ENCODE assay signal across 2 cellular contexts in the genomic region with DNA sequence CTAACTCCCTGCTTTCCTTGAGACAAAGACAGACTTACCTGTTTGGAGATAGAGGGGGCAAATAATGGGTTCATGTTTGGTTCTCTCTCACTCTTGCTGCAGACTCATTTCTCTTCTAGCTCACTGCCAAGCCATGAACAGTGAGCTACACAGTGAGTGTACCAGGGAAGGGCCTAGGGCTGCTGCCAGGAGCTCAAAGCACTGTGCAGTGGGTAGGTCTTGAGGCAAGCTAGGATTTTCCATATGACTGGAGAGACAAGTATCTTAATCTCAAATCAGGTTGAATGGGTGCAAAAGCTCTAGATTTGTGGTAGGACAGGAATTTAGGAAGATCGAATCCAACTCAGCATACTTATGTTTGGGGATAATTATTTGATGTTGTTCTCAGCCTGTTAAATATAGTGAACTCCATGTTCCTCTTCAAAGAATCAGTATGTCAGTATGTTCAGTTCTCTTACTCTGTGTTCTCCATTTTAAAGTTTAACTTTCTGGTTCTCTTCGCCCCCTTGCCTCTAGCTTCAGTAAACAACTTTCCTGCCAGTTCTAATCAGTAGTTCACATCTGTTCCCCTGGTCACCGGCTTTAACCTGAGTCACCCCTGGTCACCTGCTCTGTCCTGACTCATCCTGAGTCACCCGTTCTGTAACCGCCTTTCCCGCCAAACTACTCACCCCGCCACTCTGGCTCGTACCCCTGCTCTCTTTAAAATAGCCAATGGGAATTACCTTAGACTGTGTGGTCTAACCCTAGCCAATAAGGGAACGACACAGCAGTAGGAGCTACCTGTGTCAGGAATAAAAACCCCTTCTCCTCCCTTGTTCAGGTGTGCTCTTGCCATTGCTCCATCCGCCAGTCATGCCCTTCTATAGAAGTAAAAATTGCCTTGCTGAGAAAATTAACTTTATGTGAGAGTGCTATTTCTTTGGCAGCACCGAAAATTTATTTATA.
TF ChIP-seq lines count a peak whose summit lies in the region.

No MANE protein-coding gene starts in this region.

TF ChIP-seq in K562, 482 proteins besides CTCF, POLR2A, EP300 and RAD21 (continues in another document):
- TF ChIP-seq CREB1 (IDR thresholded peaks at IDR 0.05) (no peak), CREB1 (CRISPR knock-in tag; IDR thresholded peaks at IDR 0.05) (no peak), ATF1 (CRISPR knock-in tag; IDR thresholded peaks at IDR 0.05) (no peak), ATF1 (tag; IDR thresholded peaks at IDR 0.05) (peak; percentile 32; the same call in 1 of the 2 replicates), ARID1B (IDR thresholded peaks at IDR 0.05) (peak; percentile 94), TSHZ1 (CRISPR knock-in tag; IDR thresholded peaks at IDR 0.05) (no peak), TCFL5 (CRISPR knock-in tag; conservative IDR thresholded peaks at IDR 0.05) (no peak), GTF2A2 (tag; IDR thresholded peaks at IDR 0.05) (peak; percentile 45; the same call in 1 of the 2 replicates), NBN (IDR thresholded peaks at IDR 0.05; ENCODE audit: low read depth) (peak; percentile 29; the same call in 1 of the 2 replicates), NFIC (IDR thresholded peaks at IDR 0.05) (0 out of 2 replicates have a peak, but pooled peaks have one; percentile 33), BHLHE40 (IDR thresholded peaks at IDR 0.05; ENCODE audit: low read length) (peak; percentile 82), RAD51 (IDR thresholded peaks at IDR 0.05; ENCODE audit: borderline replicate concordance, low read depth) (0 out of 2 replicates have a peak, but pooled peaks have one; percentile 35), SMARCC2 (IDR thresholded peaks at IDR 0.05; ENCODE audit: low read depth) (peak; percentile 75; the same call in 1 of the 2 replicates), MYBL2 (IDR thresholded peaks at IDR 0.05; ENCODE audit: low read depth) (peak; percentile 92), MYBL2 (CRISPR knock-in tag; IDR thresholded peaks at IDR 0.05; ENCODE audit: borderline replicate concordance) (no peak), MTA2 (IDR thresholded peaks at IDR 0.05; ENCODE audit: low read depth) (0 out of 2 replicates have a peak, but pooled peaks have one; percentile 41), PTTG1 (tag; IDR thresholded peaks at IDR 0.05; ENCODE audit: low read depth) (0 out of 2 replicates have a peak, but pooled peaks have one; percentile 19), ZBTB9 (CRISPR knock-in tag; IDR thresholded peaks at IDR 0.05) (no peak), POLR3A (IDR thresholded peaks at IDR 0.05; ENCODE audit: borderline replicate concordance, extremely low read depth, insufficient read depth, insufficient read length) (no peak)
- TF ChIP-seq, protein P1, sequence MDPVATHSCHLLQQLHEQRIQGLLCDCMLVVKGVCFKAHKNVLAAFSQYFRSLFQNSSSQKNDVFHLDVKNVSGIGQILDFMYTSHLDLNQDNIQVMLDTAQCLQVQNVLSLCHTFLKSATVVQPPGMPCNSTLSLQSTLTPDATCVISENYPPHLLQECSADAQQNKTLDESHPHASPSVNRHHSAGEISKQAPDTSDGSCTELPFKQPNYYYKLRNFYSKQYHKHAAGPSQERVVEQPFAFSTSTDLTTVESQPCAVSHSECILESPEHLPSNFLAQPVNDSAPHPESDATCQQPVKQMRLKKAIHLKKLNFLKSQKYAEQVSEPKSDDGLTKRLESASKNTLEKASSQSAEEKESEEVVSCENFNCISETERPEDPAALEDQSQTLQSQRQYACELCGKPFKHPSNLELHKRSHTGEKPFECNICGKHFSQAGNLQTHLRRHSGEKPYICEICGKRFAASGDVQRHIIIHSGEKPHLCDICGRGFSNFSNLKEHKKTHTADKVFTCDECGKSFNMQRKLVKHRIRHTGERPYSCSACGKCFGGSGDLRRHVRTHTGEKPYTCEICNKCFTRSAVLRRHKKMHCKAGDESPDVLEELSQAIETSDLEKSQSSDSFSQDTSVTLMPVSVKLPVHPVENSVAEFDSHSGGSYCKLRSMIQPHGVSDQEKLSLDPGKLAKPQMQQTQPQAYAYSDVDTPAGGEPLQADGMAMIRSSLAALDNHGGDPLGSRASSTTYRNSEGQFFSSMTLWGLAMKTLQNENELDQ (CRISPR knock-in tag; IDR thresholded peaks at IDR 0.05; ENCODE audit: borderline replicate concordance) = no peak
- TF ChIP-seq, protein P2, sequence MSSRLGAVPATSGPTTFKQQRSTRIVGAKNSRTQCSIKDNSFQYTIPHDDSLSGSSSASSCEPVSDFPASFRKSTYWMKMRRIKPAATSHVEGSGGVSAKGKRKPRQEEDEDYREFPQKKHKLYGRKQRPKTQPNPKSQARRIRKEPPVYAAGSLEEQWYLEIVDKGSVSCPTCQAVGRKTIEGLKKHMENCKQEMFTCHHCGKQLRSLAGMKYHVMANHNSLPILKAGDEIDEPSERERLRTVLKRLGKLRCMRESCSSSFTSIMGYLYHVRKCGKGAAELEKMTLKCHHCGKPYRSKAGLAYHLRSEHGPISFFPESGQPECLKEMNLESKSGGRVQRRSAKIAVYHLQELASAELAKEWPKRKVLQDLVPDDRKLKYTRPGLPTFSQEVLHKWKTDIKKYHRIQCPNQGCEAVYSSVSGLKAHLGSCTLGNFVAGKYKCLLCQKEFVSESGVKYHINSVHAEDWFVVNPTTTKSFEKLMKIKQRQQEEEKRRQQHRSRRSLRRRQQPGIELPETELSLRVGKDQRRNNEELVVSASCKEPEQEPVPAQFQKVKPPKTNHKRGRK (tag; IDR thresholded peaks at IDR 0.05) = no peak

TF ChIP-seq in HepG2, 621 proteins besides CTCF, POLR2A, EP300 and RAD21 (continues in another document):
- TF ChIP-seq RFX5 (IDR thresholded peaks at IDR 0.05; ENCODE audit: low read depth, low read length) = no peak
- TF ChIP-seq POGZ (CRISPR knock-in tag; IDR thresholded peaks at IDR 0.05) = peak; percentile 81; the same call in 1 of the 2 replicates
- peak; percentile 45; the same call in 1 of the 2 replicates for TF ChIP-seq NFE2L2 (IDR thresholded peaks at IDR 0.05; ENCODE audit: low read length)
- TF ChIP-seq NR3C1 (CRISPR knock-in tag; IDR thresholded peaks at IDR 0.05) = no peak
- peak; percentile 82 for TF ChIP-seq TFDP2 (CRISPR knock-in tag; IDR thresholded peaks at IDR 0.05)
- no peak for TF ChIP-seq ATF7 (IDR thresholded peaks at IDR 0.05)
- no peak for TF ChIP-seq ATF7 (CRISPR knock-in tag; IDR thresholded peaks at IDR 0.05)
- TF ChIP-seq SRF (IDR thresholded peaks at IDR 0.05; ENCODE audit: low read depth, low read length) = no peak
- 0 out of 2 replicates have a peak, but pooled peaks have one; percentile 36 for TF ChIP-seq SALL1 (CRISPR knock-in tag; IDR thresholded peaks at IDR 0.05)
- TF ChIP-seq ZNF260 (CRISPR knock-in tag; IDR thresholded peaks at IDR 0.05; ENCODE audit: borderline replicate concordance, low read depth) = no peak
- TF ChIP-seq HOXA7 (CRISPR knock-in tag; IDR thresholded peaks at IDR 0.05) = no peak
- peak; percentile 65 for TF ChIP-seq RARA (CRISPR knock-in tag; IDR thresholded peaks at IDR 0.05)
- TF ChIP-seq ZNF256 (CRISPR knock-in tag; conservative IDR thresholded peaks at IDR 0.05) = no peak
- no peak for TF ChIP-seq GZF1 (CRISPR knock-in tag; IDR thresholded peaks at IDR 0.05)
- TF ChIP-seq ZNF432 (CRISPR knock-in tag; IDR thresholded peaks at IDR 0.05; ENCODE audit: borderline replicate concordance) = no peak
- TF ChIP-seq ZNF652 (CRISPR knock-in tag; IDR thresholded peaks at IDR 0.05; ENCODE audit: borderline replicate concordance, low read depth) = no peak
- no peak for TF ChIP-seq PPARG (CRISPR knock-in tag; conservative IDR thresholded peaks at IDR 0.05)
- no peak for TF ChIP-seq CHD4 (IDR thresholded peaks at IDR 0.05; ENCODE audit: borderline replicate concordance, low read length)
- TF ChIP-seq KDM5A (IDR thresholded peaks at IDR 0.05; ENCODE audit: borderline replicate concordance, low read length) = no peak
- no peak for TF ChIP-seq FOXA1 (IDR thresholded peaks at IDR 0.05)
- no peak for TF ChIP-seq FOXA1 (CRISPR knock-in tag; IDR thresholded peaks at IDR 0.05)
- no peak for TF ChIP-seq ZBTB2 (CRISPR knock-in tag; IDR thresholded peaks at IDR 0.05; ENCODE audit: low read depth)
- TF ChIP-seq SP4 (CRISPR knock-in tag; IDR thresholded peaks at IDR 0.05) = no peak
- TF ChIP-seq PBX2 (CRISPR knock-in tag; IDR thresholded peaks at IDR 0.05) = no peak
- TF ChIP-seq, protein P3, sequence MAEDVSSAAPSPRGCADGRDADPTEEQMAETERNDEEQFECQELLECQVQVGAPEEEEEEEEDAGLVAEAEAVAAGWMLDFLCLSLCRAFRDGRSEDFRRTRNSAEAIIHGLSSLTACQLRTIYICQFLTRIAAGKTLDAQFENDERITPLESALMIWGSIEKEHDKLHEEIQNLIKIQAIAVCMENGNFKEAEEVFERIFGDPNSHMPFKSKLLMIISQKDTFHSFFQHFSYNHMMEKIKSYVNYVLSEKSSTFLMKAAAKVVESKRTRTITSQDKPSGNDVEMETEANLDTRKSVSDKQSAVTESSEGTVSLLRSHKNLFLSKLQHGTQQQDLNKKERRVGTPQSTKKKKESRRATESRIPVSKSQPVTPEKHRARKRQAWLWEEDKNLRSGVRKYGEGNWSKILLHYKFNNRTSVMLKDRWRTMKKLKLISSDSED (CRISPR knock-in tag; IDR thresholded peaks at IDR 0.05) = no peak
- TF ChIP-seq ZNF235 (CRISPR knock-in tag; IDR thresholded peaks at IDR 0.05; ENCODE audit: borderline replicate concordance) = no peak
- no peak for TF ChIP-seq ZNF343 (CRISPR knock-in tag; IDR thresholded peaks at IDR 0.05)
- no peak for TF ChIP-seq ZNF781 (CRISPR knock-in tag; IDR thresholded peaks at IDR 0.05; ENCODE audit: borderline replicate concordance, not compliant biosample characterization)
- TF ChIP-seq PHF20 (CRISPR knock-in tag; IDR thresholded peaks at IDR 0.05) = no peak
- TF ChIP-seq, protein P4, sequence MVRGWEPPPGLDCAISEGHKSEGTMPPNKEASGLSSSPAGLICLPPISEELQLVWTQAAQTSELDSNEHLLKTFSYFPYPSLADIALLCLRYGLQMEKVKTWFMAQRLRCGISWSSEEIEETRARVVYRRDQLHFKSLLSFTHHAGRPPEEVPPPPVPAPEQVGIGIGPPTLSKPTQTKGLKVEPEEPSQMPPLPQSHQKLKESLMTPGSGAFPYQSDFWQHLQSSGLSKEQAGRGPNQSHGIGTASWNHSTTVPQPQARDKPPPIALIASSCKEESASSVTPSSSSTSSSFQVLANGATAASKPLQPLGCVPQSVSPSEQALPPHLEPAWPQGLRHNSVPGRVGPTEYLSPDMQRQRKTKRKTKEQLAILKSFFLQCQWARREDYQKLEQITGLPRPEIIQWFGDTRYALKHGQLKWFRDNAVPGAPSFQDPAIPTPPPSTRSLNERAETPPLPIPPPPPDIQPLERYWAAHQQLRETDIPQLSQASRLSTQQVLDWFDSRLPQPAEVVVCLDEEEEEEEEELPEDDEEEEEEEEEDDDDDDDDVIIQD (CRISPR knock-in tag; IDR thresholded peaks at IDR 0.05; ENCODE audit: low read depth) = peak; percentile 86; the same call in 1 of the 2 replicates
- TF ChIP-seq KDM5B (CRISPR knock-in tag; IDR thresholded peaks at IDR 0.05; ENCODE audit: borderline replicate concordance) = no peak
- no peak for TF ChIP-seq ZNF704 (CRISPR knock-in tag; IDR thresholded peaks at IDR 0.05; ENCODE audit: borderline replicate concordance)
- TF ChIP-seq BRD4 (CRISPR knock-in tag; IDR thresholded peaks at IDR 0.05) = no peak
- TF ChIP-seq ZC3H4 (CRISPR knock-in tag; IDR thresholded peaks at IDR 0.05; ENCODE audit: borderline replicate concordance) = no peak
- no peak for TF ChIP-seq GABPB1 (CRISPR knock-in tag; IDR thresholded peaks at IDR 0.05)
- TF ChIP-seq CC2D1A (CRISPR knock-in tag; IDR thresholded peaks at IDR 0.05) = no peak
